Comparison of ENCODE assay signal across 1 cellular context in genomic region chr17:74203439-74204240, GRCh38.
TF ChIP-seq lines count a peak whose summit lies in the region.

RPL38 (plus strand) TSS chr17:74203678; CDS start chr17:74203956, 278 bp downstream.

TF ChIP-seq in HepG2, 621 proteins besides CTCF, POLR2A, EP300 and RAD21 (continued from another document and continues in another):
- TF ChIP-seq ZNF512B (CRISPR knock-in tag; IDR thresholded peaks at IDR 0.05; ENCODE audit: borderline replicate concordance) (peak; percentile 97; the same call in 1 of the 2 replicates), ZNF75D (CRISPR knock-in tag; IDR thresholded peaks at IDR 0.05; ENCODE audit: borderline replicate concordance) (no peak), ZNF503 (CRISPR knock-in tag; IDR thresholded peaks at IDR 0.05) (peak; percentile 61), FOXO1 (CRISPR knock-in tag; IDR thresholded peaks at IDR 0.05) (peak; percentile 58), AFF4 (CRISPR knock-in tag; IDR thresholded peaks at IDR 0.05) (0 out of 2 replicates have a peak, but pooled peaks have one; percentile 38), GABPB1 (CRISPR knock-in tag; IDR thresholded peaks at IDR 0.05) (peak; percentile 97), ATF6 (CRISPR knock-in tag; conservative IDR thresholded peaks at IDR 0.05) (peak; percentile 80; the same call in 1 of the 2 replicates), HINFP (CRISPR knock-in tag; IDR thresholded peaks at IDR 0.05; ENCODE audit: low read depth) (peak; percentile 94), TFAP4 (IDR thresholded peaks at IDR 0.05; ENCODE audit: borderline replicate concordance, low read depth) (peak; percentile 57; the same call in 1 of the 2 replicates), CBFB (CRISPR knock-in tag; IDR thresholded peaks at IDR 0.05) (peak; percentile 89), ZZZ3 (CRISPR knock-in tag; IDR thresholded peaks at IDR 0.05; ENCODE audit: borderline replicate concordance) (peak; percentile 100; the same call in 1 of the 2 replicates), RFX1 (IDR thresholded peaks at IDR 0.05) (no peak; the same call in 1 of the 2 replicates), ATF5 (CRISPR knock-in tag; IDR thresholded peaks at IDR 0.05; ENCODE audit: low read depth) (no peak), ZNF292 (CRISPR knock-in tag; IDR thresholded peaks at IDR 0.05; ENCODE audit: borderline replicate concordance, low read depth) (peak; percentile 57; the same call in 1 of the 2 replicates), ZNF557 (CRISPR knock-in tag; IDR thresholded peaks at IDR 0.05) (no peak), HOMEZ (CRISPR knock-in tag; IDR thresholded peaks at IDR 0.05; ENCODE audit: low read depth) (peak; percentile 80), BCLAF1 (IDR thresholded peaks at IDR 0.05) (no peak), SOX6 (IDR thresholded peaks at IDR 0.05) (no peak), SOX6 (CRISPR knock-in tag; IDR thresholded peaks at IDR 0.05) (peak; percentile 78), FOXM1 (CRISPR knock-in tag; IDR thresholded peaks at IDR 0.05) (no peak), CC2D1A (CRISPR knock-in tag; IDR thresholded peaks at IDR 0.05) (no peak), POGZ (CRISPR knock-in tag; IDR thresholded peaks at IDR 0.05) (peak; percentile 91), NFE2L1 (CRISPR knock-in tag; IDR thresholded peaks at IDR 0.05; ENCODE audit: borderline replicate concordance) (0 out of 2 replicates have a peak, but pooled peaks have one; percentile 53), EED (CRISPR knock-in tag; IDR thresholded peaks at IDR 0.05) (peak; percentile 91), SP140L (CRISPR knock-in tag; IDR thresholded peaks at IDR 0.05; ENCODE audit: borderline replicate concordance) (peak; percentile 90; the same call in 1 of the 2 replicates), HCFC1 (IDR thresholded peaks at IDR 0.05; ENCODE audit: low read depth, low read length) (peak; percentile 78), ZSCAN12 (CRISPR knock-in tag; IDR thresholded peaks at IDR 0.05) (no peak), SKI (IDR thresholded peaks at IDR 0.05; ENCODE audit: partially characterized antibody) (peak; percentile 66), CBX1 (IDR thresholded peaks at IDR 0.05; ENCODE audit: low read depth) (peak; percentile 97), THRA (CRISPR knock-in tag; IDR thresholded peaks at IDR 0.05; ENCODE audit: borderline replicate concordance) (peak; percentile 85), JARID2 (CRISPR knock-in tag; IDR thresholded peaks at IDR 0.05; ENCODE audit: insufficient replicate concordance) (peak; percentile 58), TSC22D2 (CRISPR knock-in tag; IDR thresholded peaks at IDR 0.05; ENCODE audit: borderline replicate concordance) (peak; percentile 86; the same call in 1 of the 2 replicates), ZNF44 (CRISPR knock-in tag; IDR thresholded peaks at IDR 0.05) (peak; percentile 97; the same call in 1 of the 2 replicates), DNMT3B (CRISPR knock-in tag; conservative IDR thresholded peaks at IDR 0.05) (no peak), TBX2 (CRISPR knock-in tag; IDR thresholded peaks at IDR 0.05; ENCODE audit: borderline replicate concordance) (peak; percentile 75), ZNF484 (CRISPR knock-in tag; IDR thresholded peaks at IDR 0.05; ENCODE audit: borderline replicate concordance, low read depth) (no peak), ONECUT2 (CRISPR knock-in tag; IDR thresholded peaks at IDR 0.05) (no peak; the same call in 1 of the 2 replicates), YEATS2 (CRISPR knock-in tag; IDR thresholded peaks at IDR 0.05; ENCODE audit: borderline replicate concordance) (peak; percentile 100)
